Comparison of ENCODE assay signal across 8 cellular contexts in the genomic region with DNA sequence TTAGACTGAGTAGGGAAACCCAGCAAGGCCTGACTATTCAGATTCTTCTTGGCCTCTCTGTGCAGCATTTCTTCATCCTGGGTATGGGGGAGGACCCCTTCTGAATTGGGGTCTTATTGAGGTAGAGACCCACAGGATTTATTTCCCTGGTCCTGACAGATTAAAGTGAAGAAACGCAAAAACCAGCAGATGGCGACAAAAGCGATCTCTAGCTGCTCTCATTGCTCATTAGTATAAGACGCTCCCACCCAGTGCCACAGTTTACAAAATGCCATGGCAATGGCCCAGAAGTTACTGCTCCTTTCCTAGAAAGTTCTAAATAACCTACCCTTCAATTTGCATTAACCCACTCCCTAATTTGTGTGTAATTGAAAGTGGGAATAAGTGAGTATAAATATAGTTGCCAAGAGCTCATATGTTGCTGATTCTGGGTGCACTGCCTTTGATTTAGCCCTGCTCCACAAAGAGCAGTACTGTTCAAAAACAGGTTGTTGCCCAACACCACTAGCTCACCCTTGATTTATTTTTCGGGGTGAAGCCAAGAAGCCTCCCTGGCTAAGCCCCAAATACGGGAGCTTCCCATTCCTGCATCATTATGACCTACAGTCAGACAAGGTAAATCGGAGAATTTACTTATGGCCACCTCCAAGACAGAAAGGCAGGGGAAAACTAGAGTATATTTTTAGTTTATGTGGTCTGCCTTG. TPM values are rescaled to one million over a fixed set of nuclear protein-coding genes. Genes with fewer than 3 reads are reported as not detected.
DNase-seq lines count a peak whose midpoint lies in the region; ATAC-seq and TF ChIP-seq lines count a peak whose summit lies in the region.

No MANE protein-coding gene starts in this region.

- H3K27me3 ChIP-seq in SJCRH30 (no peaks in the 10 kb centered on the region), brain microvascular endothelial cell (replicated peaks) (no peaks in the 10 kb centered on the region)

- H3K27ac ChIP-seq in SJCRH30: no peak overlapping the region
- no peak overlapping the region for H3K27ac ChIP-seq in brain microvascular endothelial cell

- TF ChIP-seq CTCF in brain microvascular endothelial cell (IDR thresholded peaks at IDR 0.05; ENCODE audit: low read depth, low read length, missing control alignments): peak; percentile 65

- no peaks in the 10 kb centered on the region for H3K9me3 ChIP-seq in SJCRH30 (replicated peaks)

- H3K36me3 ChIP-seq in SJCRH30 (no peaks in the 10 kb centered on the region; the same call in 1 of the 2 replicates), brain microvascular endothelial cell (replicated peaks) (no peaks in the 10 kb centered on the region)

- H3K4me3 ChIP-seq in SJCRH30 (no peak overlapping the region), brain microvascular endothelial cell (ENCODE audit: low read depth, low read length) (no peak overlapping the region)

- no peaks in the 10 kb centered on the region for H3K4me1 ChIP-seq in SJCRH30

- in situ Hi-C loops in brain microvascular endothelial cell (cut with HindIII; ENCODE audit: low pct_ligation_motif_present, low sequenced_read_pairs): no loop called here

- ATAC-seq in stimulated activated naive CD8-positive, alpha-beta T cell treated with anti-CD3 and anti-CD28 coated beads, Interleukin-15, Interleukin-2, amounts not matched to agents 100 U/mL and 50 U/mL, for 24 hours: peak; percentile 14
- no peak for ATAC-seq in GM18870 (IDR thresholded peaks at IDR 0.05; ENCODE audit: unreplicated experiment)

- DNase-seq in NCI-H2107 treated with DMSO at 0.1 percent for 48 hours (lab: John Stamatoyannopoulos, UW; ENCODE audit: unreplicated experiment) (peak; percentile 22), NCI-H2107 (lab: John Stamatoyannopoulos, UW) (no peak), HS-5 (ENCODE audit: low read depth) (peak; percentile 2), SJCRH30 (peak; percentile 35 to 66), brain microvascular endothelial cell (peak; percentile 47), left kidney (ENCODE audit: low read depth, low spot score) (peak; percentile 82)
- DNase-seq in stimulated activated naive CD8-positive, alpha-beta T cell treated with anti-CD3 and anti-CD28 coated beads, Interleukin-15, Interleukin-2, amounts not matched to agents 100 U/mL and 50 U/mL, for 24 hours: peak; percentile 30

RNA-seq across cellular contexts. Expression of a gene that starts 3.7 kb away (rescaled TPM):
- 34.4 and 36.5 TPM in 2 replicates for total RNA-seq in SJCRH30 (2014; rRNA removed; shearing (Covaris generic))

RNA-seq across cellular contexts. Expression of a gene that starts 43.8 kb away (rescaled TPM):
- 99.4 and 103 TPM in 2 replicates for total RNA-seq in SJCRH30 (2014; rRNA removed; shearing (Covaris generic))
